Comparison of ENCODE assay signal across 10 cellular contexts in the genomic region with DNA sequence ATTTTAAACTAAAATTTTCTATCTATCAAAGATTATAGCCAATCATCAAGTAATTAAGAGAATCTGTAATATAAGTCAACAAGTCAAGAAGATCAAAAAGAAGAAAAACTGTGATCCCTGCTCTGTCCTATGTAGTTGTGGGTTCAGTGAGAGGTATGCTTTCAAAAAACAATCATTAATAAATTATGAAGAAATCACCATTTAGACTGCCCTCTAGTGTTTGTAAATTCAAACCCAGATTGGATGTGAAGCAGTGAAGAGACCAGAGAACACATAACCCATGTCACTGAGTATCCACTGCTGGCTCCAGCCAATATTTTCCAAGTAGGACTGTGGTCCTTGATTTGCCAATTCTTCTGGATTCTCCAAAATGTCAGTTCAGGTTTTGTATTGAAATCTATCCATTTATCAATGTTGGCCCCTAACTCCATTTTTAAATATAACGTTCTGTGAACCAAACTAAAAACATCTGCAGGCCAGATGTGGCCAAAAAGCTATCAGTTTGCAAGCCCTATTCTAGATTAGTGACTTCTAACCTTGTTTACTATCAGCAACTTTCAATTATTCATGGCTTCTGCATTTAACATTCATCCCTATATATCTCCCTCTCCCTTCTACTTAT.
A peak's percentile ranks its signal among the peaks of the same experiment; 100 is the strongest.
DNase-seq lines count a peak whose midpoint lies in the region; ATAC-seq and TF ChIP-seq lines count a peak whose summit lies in the region.
"Had no signal": no experiment of that assay in that cellular context is flagged by ENCODE, and none has a peak within 500 bp of the region (broad histone marks: within the 10 kb centered on the region; RNA-seq: fewer than 3 reads in every experiment).

No MANE protein-coding gene starts in this region.

- DNase-seq in AML-193 (lab: John Stamatoyannopoulos, UW) (peak; percentile 2 to 25), Kasumi-1 (lab: John Stamatoyannopoulos, UW) (peak; percentile 28 to 51), adipocyte (ENCODE audit: low read depth) (peak; percentile 63), kidney epithelial cell (ENCODE audit: low read depth) (no peak), SK-N-DZ (ENCODE audit: low spot score) (no peak), ascending aorta (ENCODE audit: low spot score in 2 of 2) (no peak)
- no peak for DNase-seq in stimulated activated CD4-positive, alpha-beta T cell treated with anti-CD3 and anti-CD28 coated beads, Interleukin-2, amount 100 ng/mL, for 48 hours
- DNase-seq: activated CD8-positive, alpha-beta memory T cell treated with anti-CD3 and anti-CD28 coated beads, Interleukin-2, amount 10 ng/mL, durations not matched to agents 7 days and 5 days had no signal

- no peak overlapping the region for H3K9ac ChIP-seq in adipocyte (ENCODE audit: low read length)

- no peak overlapping the region for H3K4me3 ChIP-seq in adipocyte (ENCODE audit: low read length)
- no peak overlapping the region for H3K4me3 ChIP-seq in kidney epithelial cell (ENCODE audit: low read depth, low read length)
- H3K4me3 ChIP-seq in ascending aorta: no peak overlapping the region
- H3K4me3 ChIP-seq: skin epidermis had no signal

- intact Hi-C loops in ascending aorta (cut with DNase I): no loop called here

- H3K9me3 ChIP-seq in adipocyte (ENCODE audit: control insufficient read depth, low read length) (no peaks in the 10 kb centered on the region), ascending aorta (no peaks in the 10 kb centered on the region)

- H3K27ac ChIP-seq in ascending aorta: no peak overlapping the region
- H3K27ac ChIP-seq: skin epidermis had no signal

- no peaks in the 10 kb centered on the region for H3K4me1 ChIP-seq in adipocyte (ENCODE audit: control insufficient read depth, insufficient read depth, low read length)
- H3K4me1 ChIP-seq in ascending aorta: no peaks in the 10 kb centered on the region

- ATAC-seq in HG02678 (IDR thresholded peaks at IDR 0.05; ENCODE audit: unreplicated experiment): no peak
- ATAC-seq: activated CD8-positive, alpha-beta memory T cell treated with anti-CD3 and anti-CD28 coated beads, Interleukin-2, amount 10 ng/mL, durations not matched to agents 7 days and 5 days had no signal

- H3K27me3 ChIP-seq in adipocyte (replicated peaks; ENCODE audit: control insufficient read depth, insufficient read depth, low read length) (no peaks in the 10 kb centered on the region), kidney epithelial cell (ENCODE audit: control insufficient read depth, insufficient read depth, low read length) (no peaks in the 10 kb centered on the region), ascending aorta (no peaks in the 10 kb centered on the region)

- H3K36me3 ChIP-seq in adipocyte (ENCODE audit: control insufficient read depth, insufficient read depth, low read length, severe bottlenecking): no peaks in the 10 kb centered on the region
- no peaks in the 10 kb centered on the region for H3K36me3 ChIP-seq in kidney epithelial cell (ENCODE audit: control insufficient read depth, insufficient read depth, low read length)
- no peaks in the 10 kb centered on the region for H3K36me3 ChIP-seq in ascending aorta

- TF ChIP-seq CTCF in kidney epithelial cell (IDR thresholded peaks at IDR 0.05; ENCODE audit: insufficient read depth, low read length, poor library complexity, severe bottlenecking) (peak; percentile 55), ascending aorta (IDR thresholded peaks at IDR 0.05) (no peak)

Comparison
In these comparisons a context has a peak if more than half of its experiments do, and no peak if none do; other contexts are left out.
1. DNase-seq: peak in AML-193 (2 of 2), Kasumi-1 (2 of 2) and adipocyte (single experiment); none in kidney epithelial cell (single experiment), stimulated activated CD4-positive, alpha-beta T cell treated with anti-CD3 and anti-CD28 coated beads, Interleukin-2, amount 100 ng/mL, for 48 hours (0 of 2), SK-N-DZ (single experiment) and ascending aorta (0 of 2).